9 cellular contexts compared by ENCODE assay signal in genomic region chr13:90246005-90246404, GRCh38.
"Had no signal": no experiment of that assay in that cellular context is flagged by ENCODE, and none has a peak within 500 bp of the region (broad histone marks: within the 10 kb centered on the region; RNA-seq: fewer than 3 reads in every experiment).

No MANE protein-coding gene starts in this region.

- H2AFZ ChIP-seq: GM23338 had no signal

- H3K27ac Mint-ChIP-seq: GM23338, H9 had no signal

- H3K4me3 ChIP-seq: GM23338, K562 had no signal

- FAIRE-seq: H1, H54, HTR-8/SVneo, K562 had no signal

- H3K9me3 Mint-ChIP-seq: GM23338 had no signal

- DNase-seq: H9, HCEC 1CT, IMR-90, KG1 had no signal

- H3K4me2 ChIP-seq: GM23338 had no signal

- H3K4me1 Mint-ChIP-seq: GM23338, H9 had no signal

- H3K4me3 Mint-ChIP-seq: GM23338, H9 had no signal
